In genomic region chr13:99617474-99618255, GRCh38 we compare ENCODE assay signal across 8 cellular contexts. TPM values are rescaled to one million over a fixed set of nuclear protein-coding genes. Genes with fewer than 3 reads are reported as not detected.
A peak's percentile ranks its signal among the peaks of the same experiment; 100 is the strongest.
DNase-seq lines count a peak whose midpoint lies in the region; ATAC-seq and TF ChIP-seq lines count a peak whose summit lies in the region.

No MANE protein-coding gene starts in this region.

- H3K27ac Mint-ChIP-seq in mesothelial cell of epicardium = peak overlapping the region; percentile 0

- H3K4me1 ChIP-seq in GM23248 (ENCODE audit: insufficient read depth) = no peaks in the 10 kb centered on the region

- peak overlapping the region; percentile 7 for H3K4me2 ChIP-seq in GM23248 (ENCODE audit: unreplicated experiment)

- H3K9me3 ChIP-seq in GM23248 (ENCODE audit: low read depth) = no peaks in the 10 kb centered on the region

- H3F3A ChIP-seq in GM23248 (ENCODE audit: insufficient read depth) = no peaks in the 10 kb centered on the region

- no peaks in the 10 kb centered on the region for H3K36me3 Mint-ChIP-seq in mesothelial cell of epicardium

- no peaks in the 10 kb centered on the region for H3K36me3 ChIP-seq in GM23248 (ENCODE audit: low read depth)

- H3K27me3 ChIP-seq in GM23248 (replicated peaks; ENCODE audit: insufficient read depth) = no peaks in the 10 kb centered on the region

- peak overlapping the region; percentile 51 for H2AFZ ChIP-seq in GM23248

- ATAC-seq in GM18511 (IDR thresholded peaks at IDR 0.05; ENCODE audit: unreplicated experiment) = no peak

- no peak overlapping the region for H3K9ac ChIP-seq in GM23248

- H3K4me3 ChIP-seq in GM23248 = no peak overlapping the region

- H3K4me3 Mint-ChIP-seq in mesothelial cell of epicardium = no peak overlapping the region

- no peak overlapping the region for H3K27ac ChIP-seq in GM23248

- no peaks in the 10 kb centered on the region for H4K20me1 ChIP-seq in GM23248 (ENCODE audit: insufficient read depth)

- H3K79me2 ChIP-seq in GM23248 (ENCODE audit: insufficient read depth) = no peaks in the 10 kb centered on the region

- DNase-seq in Caki2 (ENCODE audit: low read depth) = peak; percentile 7
- peak; percentile 87 for DNase-seq in GM23248
- DNase-seq in NCI-H774 (lab: John Stamatoyannopoulos, UW) = peak; percentile 28
- peak; percentile 17 to 55 for DNase-seq in dermis microvascular lymphatic vessel endothelial cell (ENCODE audit: low read depth in 2 of 2)
- peak; percentile 41 to 54 for DNase-seq in mesothelial cell of epicardium (ENCODE audit: low spot score in 2 of 2, unreplicated experiment in 2 of 2)
- no peak for DNase-seq in ureter (ENCODE audit: low spot score)
- DNase-seq in RKO (ENCODE audit: low spot score) = no peak

- no peaks in the 10 kb centered on the region for H3K9me3 Mint-ChIP-seq in mesothelial cell of epicardium

- H3K27me3 Mint-ChIP-seq in mesothelial cell of epicardium (ENCODE audit: low read depth) = no peaks in the 10 kb centered on the region

- WGBS in GM23248 (ENCODE audit: low coverage in 1 of 2, low lambda C conversion rate in 2 of 2, missing lambda C conversion rate in 2 of 2), 2 experiments = 17% methylated on average over 11 of the region's 11 CpGs

- no peaks in the 10 kb centered on the region for H3K9me2 ChIP-seq in GM23248 (ENCODE audit: insufficient read depth)

- peak; percentile 31 for TF ChIP-seq CTCF in mesothelial cell of epicardium (IDR thresholded peaks at IDR 0.05; ENCODE audit: unreplicated experiment)

- peaks cover 8% of the 10 kb centered on the region for H3K4me1 Mint-ChIP-seq in mesothelial cell of epicardium

- in situ Hi-C loops in Caki2 (cut with HindIII; ENCODE audit: low pct_unique_long_range_greater_than_20kb, low sequenced_read_pairs) = no loop called here
- in situ Hi-C loops in GM23248 (cut with MboI) = no loop called here

RNA-seq across cellular contexts. Expression of gene CLYBL, which starts 11.2 kb away (rescaled TPM):
- total RNA-seq in Caki2 (2014; rRNA removed; shearing (Covaris generic); ENCODE audit: low replicate concordance) = 14.4 and 15.9 TPM in 2 replicates
- total RNA-seq in GM23248 (2014; rRNA removed; shearing (Covaris generic)) = 0.38 and 0.86 TPM in 2 replicates
- 1.6 and 1.7 TPM in 2 replicates for polyA plus RNA-seq in GM23248 (2016; fragmentation: Nextera tagmentation; extraction: Ambion mirVana)
- 1.2 and 1.6 TPM in 2 replicates for total RNA-seq in dermis microvascular lymphatic vessel endothelial cell
- 8.0 to 8.7 TPM (median 8.3 TPM) in 3 replicates for total RNA-seq in mesothelial cell of epicardium
- total RNA-seq in ureter = 22.1 TPM

Comparison
In these comparisons a context has a peak if more than half of its experiments do, and no peak if none do; other contexts are left out.
1. DNase-seq: peak in Caki2 (single experiment), GM23248 (single experiment), NCI-H774 (single experiment), dermis microvascular lymphatic vessel endothelial cell (2 of 2) and mesothelial cell of epicardium (2 of 2); none in ureter (single experiment) and RKO (single experiment).